In the genomic region with DNA sequence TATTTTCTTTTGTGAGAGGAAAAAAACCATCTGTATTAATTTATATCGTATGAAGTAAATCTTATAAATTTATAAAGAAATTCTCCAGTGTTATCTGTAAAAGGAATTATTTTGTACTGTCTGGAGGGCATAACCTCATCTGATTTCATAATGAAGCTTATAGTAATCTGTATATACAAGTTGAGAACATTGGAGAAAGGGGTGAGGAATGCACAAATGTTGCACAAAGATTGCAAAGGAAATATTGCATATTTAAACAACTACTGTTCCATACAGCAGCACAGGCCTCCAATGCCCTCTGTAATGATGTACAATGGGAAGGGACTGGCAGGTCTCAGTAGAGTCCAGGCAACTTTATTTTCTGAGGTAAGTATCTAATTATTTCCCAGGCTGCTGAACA, we compare ENCODE assay signal across 29 cellular contexts. TPM values are rescaled to one million over a fixed set of nuclear protein-coding genes. Genes with fewer than 3 reads are reported as not detected.
DNase-seq lines count a peak whose midpoint lies in the region; ATAC-seq and TF ChIP-seq lines count a peak whose summit lies in the region.
"Had no signal": no experiment of that assay in that cellular context is flagged by ENCODE, and none has a peak within 500 bp of the region (broad histone marks: within the 10 kb centered on the region; RNA-seq: fewer than 3 reads in every experiment).

No MANE protein-coding gene starts in this region.

- no peak overlapping the region for H4K91ac ChIP-seq in IMR-90 (ENCODE audit: insufficient read depth, low read depth, low read length)

- H3K4me3 ChIP-seq in IMR-90 (ENCODE audit: insufficient read depth, low read depth, low read length) (no peak overlapping the region), A673 (ENCODE audit: low read depth, low read length, poor library complexity, severe bottlenecking) (no peak overlapping the region)
- H3K4me3 ChIP-seq: A549, BLaER1, GM12878 had no signal

- CTCF ChIA-PET in IMR-90 (lab: Yijun Ruan, JAX) (no interaction called here), A673 (lab: Charles Lee) (no interaction called here)

- no peak overlapping the region for H3K4me3 Mint-ChIP-seq in activated T-helper 17 cell treated with anti-CD3 and anti-CD28 coated beads, Interleukin-2, amount 50 U/mL, for 72 hours
- H3K4me3 Mint-ChIP-seq: CD14-positive monocyte; CD4-positive, alpha-beta memory T cell; CD4-positive, CD25-positive, alpha-beta regulatory T cell; CD8-positive, alpha-beta memory T cell had no signal

- POLR2A ChIA-PET in IMR-90 (lab: Charles Lee; ENCODE audit: unreplicated experiment) (interaction anchor here (1.1 kb wide), 1 partner anchor 417 kb away, joined by 3 read pairs; no protein-coding TSS in a partner anchor), A673 (lab: Charles Lee; ENCODE audit: low non-redundant PET) (no interaction called here)

- no peaks in the 10 kb centered on the region for H3K4me1 Mint-ChIP-seq in activated T-helper 17 cell treated with anti-CD3 and anti-CD28 coated beads, Interleukin-2, amount 50 U/mL, for 72 hours
- H3K4me1 Mint-ChIP-seq: CD4-positive, alpha-beta memory T cell; CD4-positive, CD25-positive, alpha-beta regulatory T cell; CD8-positive, alpha-beta memory T cell had no signal

- peak; percentile 10 for DNase-seq in IMR-90
- DNase-seq in amniotic epithelial cell (ENCODE audit: low read depth), result peak; percentile 31
- peak; percentile 29 for DNase-seq in fibroblast of peridontal ligament (ENCODE audit: extremely low read depth)
- DNase-seq in iris pigment epithelial cell (ENCODE audit: low read depth), result peak; percentile 65
- no peak for DNase-seq in SW480 (ENCODE audit: low spot score)
- DNase-seq in RKO (ENCODE audit: low spot score), result no peak
- DNase-seq in A673 (ENCODE audit: low spot score), result no peak
- DNase-seq: ACHN; BE2C; C1 segment of cervical spinal cord; CD4-positive, alpha-beta memory T cell; CD4-positive, CD25-positive, alpha-beta regulatory T cell; CD8-positive, alpha-beta memory T cell; COR-L47; DMS 273 treated with DMSO at 0.1 percent for 48 hours; DMS153; DMS53; DMS79; DND-41; EL; GDM1 had no signal

- H3K4me1 ChIP-seq in IMR-90 (ENCODE audit: control insufficient read depth, insufficient read depth, low read length) (peaks cover 10% of the 10 kb centered on the region), A673 (ENCODE audit: insufficient read depth, low read length, poor library complexity, severe bottlenecking) (no peaks in the 10 kb centered on the region)
- H3K4me1 ChIP-seq: BE2C, BLaER1 had no signal

- H3K27ac Mint-ChIP-seq in activated T-helper 17 cell treated with anti-CD3 and anti-CD28 coated beads, Interleukin-2, amount 50 U/mL, for 72 hours, result no peak overlapping the region
- H3K27ac Mint-ChIP-seq: CD14-positive monocyte; CD4-positive, alpha-beta memory T cell; CD4-positive, CD25-positive, alpha-beta regulatory T cell; CD8-positive, alpha-beta memory T cell had no signal

- H3K56ac ChIP-seq in IMR-90 (ENCODE audit: extremely low read depth, insufficient read depth, low read length), result no peak overlapping the region

- H4K20me1 ChIP-seq in IMR-90 (ENCODE audit: insufficient read depth, low read length), result no peaks in the 10 kb centered on the region
- H4K20me1 ChIP-seq: BLaER1 had no signal

- H2AK5ac ChIP-seq in IMR-90 (ENCODE audit: low read depth, low read length), result no peak overlapping the region

- no peaks in the 10 kb centered on the region for H3K36me3 ChIP-seq in IMR-90 (ENCODE audit: control insufficient read depth, insufficient read depth, low read length)
- no peaks in the 10 kb centered on the region for H3K36me3 ChIP-seq in A673 (ENCODE audit: insufficient read depth, low read length, poor library complexity, severe bottlenecking)
- H3K36me3 ChIP-seq: BE2C, BLaER1 had no signal

- no peak overlapping the region for H2BK120ac ChIP-seq in IMR-90 (ENCODE audit: low read depth, low read length)

- TF ChIP-seq POLR2A in IMR-90 (IDR thresholded peaks at IDR 0.05; ENCODE audit: low read depth, low read length), result no peak

- no peaks in the 10 kb centered on the region for H3K36me3 Mint-ChIP-seq in activated T-helper 17 cell treated with anti-CD3 and anti-CD28 coated beads, Interleukin-2, amount 50 U/mL, for 72 hours (ENCODE audit: low read depth)
- H3K36me3 Mint-ChIP-seq: CD14-positive monocyte; CD4-positive, alpha-beta memory T cell; CD4-positive, CD25-positive, alpha-beta regulatory T cell; CD8-positive, alpha-beta memory T cell had no signal

- no peak overlapping the region for H2BK20ac ChIP-seq in IMR-90 (ENCODE audit: low read depth, low read length)

- H3K79me1 ChIP-seq in IMR-90 (ENCODE audit: low read depth in 1 of 2, low read length in 2 of 2), result no peaks in the 10 kb centered on the region

- H3K27me3 Mint-ChIP-seq in activated T-helper 17 cell treated with anti-CD3 and anti-CD28 coated beads, Interleukin-2, amount 50 U/mL, for 72 hours, result peaks cover 7% of the 10 kb centered on the region
- H3K27me3 Mint-ChIP-seq: CD4-positive, alpha-beta memory T cell; CD4-positive, CD25-positive, alpha-beta regulatory T cell had no signal

- in situ Hi-C loops in IMR-90 (cut with MboI; ENCODE audit: low sequenced_read_pairs), result no loop called here

- no CpG with 5 or more reads among the region's 1 CpG for WGBS in IMR-90 (ENCODE audit: extremely low coverage in 2 of 2, insufficient read length in 1 of 2), 2 experiments

- no peaks in the 10 kb centered on the region for H3K9me1 ChIP-seq in IMR-90 (ENCODE audit: insufficient read depth, low read length)

- no peak overlapping the region for H4K5ac ChIP-seq in IMR-90 (ENCODE audit: low read depth, low read length)

- no peak for TF ChIP-seq RAD21 in IMR-90 (IDR thresholded peaks at IDR 0.05; ENCODE audit: low read length)

- BruUV-seq in IMR-90 (replicated peaks; lab: Mats Ljungman, UMichigan) (no TSS peak), A673 (replicated peaks; lab: Mats Ljungman, UMichigan) (no TSS peak)

- peak; percentile 54; the same call in 1 of the 2 replicates for ATAC-seq in IMR-90 (ENCODE audit: low read depth)
- ATAC-seq in activated T-helper 17 cell treated with anti-CD3 and anti-CD28 coated beads, Interleukin-2, amount 50 U/mL, for 72 hours (replicated peaks), result no peak
- ATAC-seq: A549, GM12878 had no signal

- no peak overlapping the region for H2AK9ac ChIP-seq in IMR-90 (replicated peaks; ENCODE audit: low read depth, low read length, poor library complexity)

- no peak overlapping the region for H4K8ac ChIP-seq in IMR-90 (ENCODE audit: low read depth in 2 of 2, low read length in 2 of 2)

- intact Hi-C loops in IMR-90 (cut with micrococcal nuclease), result no loop called here
- intact Hi-C loops in A673 (cut with micrococcal nuclease; ENCODE audit: unreplicated experiment), result no loop called here

- no peak overlapping the region for H3K27ac ChIP-seq in IMR-90 (ENCODE audit: insufficient read depth, low read length)
- H3K27ac ChIP-seq in A673 (ENCODE audit: low read depth, low read length, poor library complexity, severe bottlenecking), result no peak overlapping the region
- H3K27ac ChIP-seq: 22Rv1, A549, BLaER1 had no signal

- no peak overlapping the region for H3K4ac ChIP-seq in IMR-90 (ENCODE audit: low read depth, low read length)

- H2AFZ ChIP-seq in IMR-90 (replicated peaks; ENCODE audit: low read length, poor library complexity), result no peak overlapping the region

- H3K9me3 ChIP-seq in IMR-90 (ENCODE audit: control insufficient read depth, insufficient read depth, low read length) (no peaks in the 10 kb centered on the region), A673 (ENCODE audit: low read depth, low read length, poor library complexity, severe bottlenecking) (no peaks in the 10 kb centered on the region)
- H3K9me3 ChIP-seq: A549, BE2C had no signal

- TF ChIP-seq CTCF in IMR-90 (conservative IDR thresholded peaks at IDR 0.05; ENCODE audit: low read depth, low read length), result no peak
- no peak for TF ChIP-seq CTCF in A673 (conservative IDR thresholded peaks at IDR 0.05; ENCODE audit: low read depth, low read length)

- dilution Hi-C loops in IMR-90 (cut with HindIII; ENCODE audit: low sequenced_read_pairs, unreplicated experiment), result no loop called here

- H2BK15ac ChIP-seq in IMR-90 (ENCODE audit: low read depth, low read length), result no peak overlapping the region

- no peak overlapping the region for H2BK5ac ChIP-seq in IMR-90 (ENCODE audit: low read depth, low read length, poor library complexity, severe bottlenecking)

- H3K14ac ChIP-seq in IMR-90 (replicated peaks; ENCODE audit: low read depth, low read length), result no peak overlapping the region

- H3K9me3 Mint-ChIP-seq in activated T-helper 17 cell treated with anti-CD3 and anti-CD28 coated beads, Interleukin-2, amount 50 U/mL, for 72 hours, result no peaks in the 10 kb centered on the region

- H3K9ac ChIP-seq in IMR-90 (ENCODE audit: low read depth, low read length), result no peak overlapping the region
- H3K9ac ChIP-seq: BLaER1 had no signal

- no peak overlapping the region for H3K23ac ChIP-seq in IMR-90 (ENCODE audit: low read depth, low read length)

- H3K4me2 ChIP-seq in IMR-90 (ENCODE audit: low read depth, low read length), result no peak overlapping the region
- H3K4me2 ChIP-seq: A549, BLaER1 had no signal

- H3K18ac ChIP-seq in IMR-90 (ENCODE audit: low read depth, low read length), result peak overlapping the region; percentile 53; the same call in 1 of the 2 replicates

- H3K27me3 ChIP-seq in IMR-90 (ENCODE audit: control insufficient read depth, insufficient read depth, low read length), result no peaks in the 10 kb centered on the region
- H3K27me3 ChIP-seq in A673 (replicated peaks; ENCODE audit: insufficient read depth, low read depth, low read length, poor library complexity), result no peaks in the 10 kb centered on the region
- H3K27me3 ChIP-seq: BE2C, BLaER1 had no signal

TF ChIP-seq in IMR-90, 13 proteins besides CTCF, POLR2A, EP300 and RAD21 (continues in another document):
- TF ChIP-seq MAZ (IDR thresholded peaks at IDR 0.05; ENCODE audit: borderline replicate concordance, low read depth, low read length) (no peak), ELK1 (IDR thresholded peaks at IDR 0.05; ENCODE audit: borderline replicate concordance, low read depth, low read length) (no peak), FOS (IDR thresholded peaks at IDR 0.05; ENCODE audit: low read depth, low read length) (no peak), SMC3 (IDR thresholded peaks at IDR 0.05; ENCODE audit: low read depth, low read length) (no peak)

RNA-seq across cellular contexts. Expression of gene KCNJ16, which starts 50.8 kb away (rescaled TPM):
- total RNA-seq in IMR-90 (2012; rRNA removed) (not detected in 2 replicates), A673 (2021) (not detected in 2 replicates)
- polyA plus RNA-seq in IMR-90 (2012; rRNA removed), result not detected in 2 replicates
- polyA plus RNA-seq in IMR-90 (2012; cell fraction: cytosol; rRNA removed), result not detected in 2 replicates
- 0.01 TPM in 1 of 2 replicates, not detected in the other for polyA plus RNA-seq in IMR-90 (2012; cell fraction: nucleus; rRNA removed; ENCODE audit: low replicate concordance)
- total RNA-seq in activated T-helper 17 cell treated with anti-CD3 and anti-CD28 coated beads, Interleukin-2, amount 50 U/mL, for 72 hours, result not detected
- total RNA-seq: CD4-positive, alpha-beta memory T cell; CD4-positive, CD25-positive, alpha-beta regulatory T cell; CD8-positive, alpha-beta memory T cell; Daoy; GM12878 had no signal
- polyA plus RNA-seq: AG04450; CD14-positive monocyte; CD4-positive, alpha-beta memory T cell; CD4-positive, CD25-positive, alpha-beta regulatory T cell; CD8-positive, alpha-beta memory T cell had no signal

Comparison
In these comparisons a context has a peak if more than half of its experiments do, and no peak if none do; other contexts are left out.
1. DNase-seq: peak in IMR-90 (single experiment), amniotic epithelial cell (single experiment), fibroblast of peridontal ligament (single experiment) and iris pigment epithelial cell (single experiment); none in SW480 (single experiment), RKO (single experiment) and A673 (single experiment).